ENCODE assay signal across 12 cellular contexts in the genomic region with DNA sequence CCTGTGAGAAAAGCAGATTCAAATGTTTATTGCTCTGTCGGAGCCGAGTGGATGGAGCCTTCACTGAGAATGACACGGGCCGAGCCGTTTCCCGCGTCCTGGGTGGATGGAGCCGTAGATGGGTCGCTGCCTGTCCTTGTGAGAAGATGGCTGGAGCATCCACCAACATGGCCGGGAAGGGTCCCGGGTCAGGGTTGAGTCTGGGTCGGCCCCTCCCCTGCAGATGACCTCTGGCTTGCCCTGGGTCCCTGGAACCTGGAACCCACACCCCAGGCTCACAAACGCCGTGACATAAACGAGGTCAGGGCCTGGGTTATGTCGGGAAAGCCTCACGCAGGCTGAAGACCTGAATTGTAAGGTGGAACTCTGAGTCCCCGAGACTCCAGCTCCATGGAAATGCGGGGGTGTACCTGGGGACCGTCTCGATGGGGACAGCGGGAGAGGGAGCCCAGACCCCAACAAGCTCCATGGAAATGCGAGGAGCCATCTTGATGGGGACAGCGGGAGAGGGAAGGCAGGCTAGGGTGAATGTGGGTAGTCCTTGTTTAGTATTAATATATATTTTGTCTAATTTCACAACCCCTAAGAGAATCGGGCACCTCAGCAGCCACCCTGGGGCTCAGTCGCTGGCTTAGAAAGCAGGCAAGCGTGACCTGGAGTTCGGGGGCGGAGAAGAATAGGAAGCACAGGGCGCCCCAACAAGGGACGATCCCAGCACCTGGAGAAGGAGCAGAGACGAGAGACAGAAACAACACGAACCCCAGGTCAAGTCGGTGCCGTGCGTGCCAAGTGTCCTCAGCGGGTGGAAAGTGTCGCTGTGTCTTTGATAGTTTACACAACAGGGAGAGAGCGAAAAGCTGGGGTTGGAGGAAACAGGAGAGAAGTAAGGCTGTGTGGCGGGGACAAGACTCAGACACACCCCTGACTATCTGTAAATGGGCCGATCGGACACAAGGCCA.
DNase-seq lines count a peak whose midpoint lies in the region; ATAC-seq and TF ChIP-seq lines count a peak whose summit lies in the region.
"Had no signal": no experiment of that assay in that cellular context is flagged by ENCODE, and none has a peak within 500 bp of the region (broad histone marks: within the 10 kb centered on the region; RNA-seq: fewer than 3 reads in every experiment).

No MANE protein-coding gene starts in this region.

- H3K9me3 Mint-ChIP-seq in stimulated activated naive CD8-positive, alpha-beta T cell treated with anti-CD3 and anti-CD28 coated beads, Interleukin-15, Interleukin-2, amounts not matched to agents 100 ng/mL and 50 ng/mL, for 24 hours = no peaks in the 10 kb centered on the region
- H3K9me3 Mint-ChIP-seq in central memory CD8-positive, alpha-beta T cell = no peaks in the 10 kb centered on the region
- H3K9me3 Mint-ChIP-seq in nephron = peaks cover 2% of the 10 kb centered on the region

- intact Hi-C loops in aorta (cut with DNase I) = no loop called here

- peaks cover 33% of the 10 kb centered on the region for H3K36me3 Mint-ChIP-seq in stimulated activated naive CD8-positive, alpha-beta T cell treated with anti-CD3 and anti-CD28 coated beads, Interleukin-15, Interleukin-2, amounts not matched to agents 100 ng/mL and 50 ng/mL, for 24 hours (ENCODE audit: low read depth)
- peaks cover 24% of the 10 kb centered on the region for H3K36me3 Mint-ChIP-seq in central memory CD8-positive, alpha-beta T cell (ENCODE audit: insufficient read depth)
- H3K36me3 Mint-ChIP-seq in nephron (ENCODE audit: low read depth) = peaks cover 9% of the 10 kb centered on the region

- no peak overlapping the region for H3K4me3 ChIP-seq in aorta (ENCODE audit: low read length in 2 of 2)
- H3K4me3 ChIP-seq: colonic mucosa, prostate gland had no signal

- WGBS in aorta, 2 donors = 90 to 95% methylated on average over 42 of the region's 42 CpGs

- no peaks in the 10 kb centered on the region for H3K9me3 ChIP-seq in aorta (ENCODE audit: control insufficient read depth, low read length)
- H3K9me3 ChIP-seq: colonic mucosa, prostate gland had no signal

- no peaks in the 10 kb centered on the region for H3K27me3 ChIP-seq in aorta (ENCODE audit: control insufficient read depth in 1 of 2, insufficient read depth in 2 of 2, low read length in 1 of 2)
- H3K27me3 ChIP-seq: colonic mucosa had no signal

- H3K27ac ChIP-seq in aorta (ENCODE audit: low read depth in 1 of 2, low read length in 2 of 2) = no peak overlapping the region
- H3K27ac ChIP-seq: colonic mucosa, prostate gland had no signal

- DNase-seq in stimulated activated naive CD8-positive, alpha-beta T cell treated with anti-CD3 and anti-CD28 coated beads, Interleukin-15, Interleukin-2, amounts not matched to agents 100 U/mL and 50 U/mL, for 24 hours = no peak
- no peak for DNase-seq in central memory CD8-positive, alpha-beta T cell (ENCODE audit: low spot score in 2 of 2)
- DNase-seq in aorta (peak; percentile 34 to 69), NCI-H2227 (lab: John Stamatoyannopoulos, UW; ENCODE audit: unreplicated experiment) (no peak)
- DNase-seq: colonic mucosa, KG1 had no signal

- ATAC-seq in stimulated activated naive CD8-positive, alpha-beta T cell treated with anti-CD3 and anti-CD28 coated beads, Interleukin-15, Interleukin-2, amounts not matched to agents 100 U/mL and 50 U/mL, for 24 hours = no peak
- no peak for ATAC-seq in central memory CD8-positive, alpha-beta T cell (replicated peaks; ENCODE audit: extremely low read depth, poor library complexity, severe bottlenecking)
- ATAC-seq in aorta (ENCODE audit: low FRiP score) = no peak
- no peak for ATAC-seq in GM18873 (IDR thresholded peaks at IDR 0.05; ENCODE audit: low FRiP score, unreplicated experiment)
- no peak for ATAC-seq in HG02938 (IDR thresholded peaks at IDR 0.05; ENCODE audit: unreplicated experiment)

- no peaks in the 10 kb centered on the region for H3K27me3 Mint-ChIP-seq in stimulated activated naive CD8-positive, alpha-beta T cell treated with anti-CD3 and anti-CD28 coated beads, Interleukin-15, Interleukin-2, amounts not matched to agents 100 ng/mL and 50 ng/mL, for 24 hours
- H3K27me3 Mint-ChIP-seq in central memory CD8-positive, alpha-beta T cell = no peaks in the 10 kb centered on the region
- H3K27me3 Mint-ChIP-seq in nephron (ENCODE audit: low read depth) = no peaks in the 10 kb centered on the region

- no peaks in the 10 kb centered on the region for H3K4me1 ChIP-seq in aorta (ENCODE audit: control insufficient read depth in 1 of 2, insufficient read depth in 2 of 2, low read length in 2 of 2)
- H3K4me1 ChIP-seq: colonic mucosa had no signal

- peaks cover 27% of the 10 kb centered on the region for H3K4me1 Mint-ChIP-seq in stimulated activated naive CD8-positive, alpha-beta T cell treated with anti-CD3 and anti-CD28 coated beads, Interleukin-15, Interleukin-2, amounts not matched to agents 100 ng/mL and 50 ng/mL, for 24 hours (ENCODE audit: low read depth)
- H3K4me1 Mint-ChIP-seq in central memory CD8-positive, alpha-beta T cell = peaks cover 18% of the 10 kb centered on the region
- peaks cover 33% of the 10 kb centered on the region for H3K4me1 Mint-ChIP-seq in nephron

- no peak for TF ChIP-seq CTCF in nephron (IDR thresholded peaks at IDR 0.05; ENCODE audit: unreplicated experiment in 3 of 3)

- H3K36me3 ChIP-seq in aorta (ENCODE audit: control insufficient read depth in 1 of 2, insufficient read depth in 2 of 2, low read length in 1 of 2) = no peaks in the 10 kb centered on the region
- H3K36me3 ChIP-seq: colonic mucosa, prostate gland had no signal

- no peak overlapping the region for H3K4me3 Mint-ChIP-seq in stimulated activated naive CD8-positive, alpha-beta T cell treated with anti-CD3 and anti-CD28 coated beads, Interleukin-15, Interleukin-2, amounts not matched to agents 100 ng/mL and 50 ng/mL, for 24 hours
- no peak overlapping the region for H3K4me3 Mint-ChIP-seq in central memory CD8-positive, alpha-beta T cell
- no peak overlapping the region for H3K4me3 Mint-ChIP-seq in nephron
- H3K4me3 Mint-ChIP-seq: T-helper 1 cell treated with Interleukin-12 subunit alpha and Interleukin-12 subunit beta and Interleukin-4 antibody, amounts not matched to agents 30 μg/mL and 1 μg/mL, for 36 hours had no signal

- H3K27ac Mint-ChIP-seq in stimulated activated naive CD8-positive, alpha-beta T cell treated with anti-CD3 and anti-CD28 coated beads, Interleukin-15, Interleukin-2, amounts not matched to agents 100 ng/mL and 50 ng/mL, for 24 hours = peak overlapping the region; percentile 73
- H3K27ac Mint-ChIP-seq in central memory CD8-positive, alpha-beta T cell (ENCODE audit: low read depth) = peak overlapping the region; percentile 89
- peak overlapping the region in 2 of 3 experiments; percentile 20 to 79 for H3K27ac Mint-ChIP-seq in nephron
- H3K27ac Mint-ChIP-seq: T-helper 1 cell treated with Interleukin-12 subunit alpha and Interleukin-12 subunit beta and Interleukin-4 antibody, amounts not matched to agents 30 μg/mL and 1 μg/mL, for 36 hours had no signal

Comparison
In these comparisons a context has a peak if more than half of its experiments do, and no peak if none do; other contexts are left out.
1. DNase-seq: peak in aorta (2 of 2); none in stimulated activated naive CD8-positive, alpha-beta T cell treated with anti-CD3 and anti-CD28 coated beads, Interleukin-15, Interleukin-2, amounts not matched to agents 100 U/mL and 50 U/mL, for 24 hours (single experiment), central memory CD8-positive, alpha-beta T cell (0 of 2) and NCI-H2227 (single experiment).
2. Peak in every context shown above with its lines, with median percentiles within 50 percentile points of each other: H3K27ac Mint-ChIP-seq.